Comparison of ENCODE assay signal across 10 cellular contexts in the genomic region with DNA sequence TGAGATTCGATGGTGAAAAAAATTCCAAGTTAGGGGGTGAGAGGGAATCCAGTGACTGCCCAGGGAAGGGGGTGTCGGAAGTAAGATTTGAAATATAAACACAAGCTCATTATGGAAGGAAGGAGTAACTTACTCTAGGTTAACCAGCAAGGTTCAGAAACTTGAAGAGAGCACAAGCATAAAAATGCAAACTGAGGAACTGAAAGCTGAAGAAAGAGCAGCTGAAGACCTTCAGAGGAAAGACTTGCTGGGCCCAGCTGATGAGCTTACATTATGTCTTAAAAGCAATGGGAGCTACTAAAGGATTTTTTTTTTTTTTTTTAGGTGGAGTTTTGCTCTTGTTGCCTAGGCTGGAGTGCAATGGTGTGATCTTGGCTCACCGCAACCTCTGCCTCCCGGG.
DNase-seq lines count a peak whose midpoint lies in the region; ATAC-seq lines count a peak whose summit lies in the region.
"Had no signal": no experiment of that assay in that cellular context is flagged by ENCODE, and none has a peak within 500 bp of the region (broad histone marks: within the 10 kb centered on the region; RNA-seq: fewer than 3 reads in every experiment).

No MANE protein-coding gene starts in this region.

- H3K27me3 Mint-ChIP-seq in naive B cell = no peaks in the 10 kb centered on the region
- peaks cover 14% of the 10 kb centered on the region for H3K27me3 Mint-ChIP-seq in activated T-helper 2 cell treated with anti-CD3 and anti-CD28 coated beads, Interferon-gamma antibody, Interleukin-2, Interleukin-4, amounts not matched to agents 10 μg/mL and 5 μg/mL and 100 μg/mL, durations not matched to agents 14 hours and 24 hours and 36 hours (ENCODE audit: low read depth)

- peak; percentile 46 for DNase-seq in naive B cell
- DNase-seq in activated CD4-positive, CD25-positive, alpha-beta regulatory T cell treated with anti-CD3 and anti-CD28 coated beads, Interleukin-2, amount 50 U/mL, for 72 hours = no peak
- no peak for DNase-seq in activated CD4-positive, alpha-beta T cell treated with anti-CD3 and anti-CD28 coated beads, Interleukin-2, amount 50 U/mL, for 48 hours
- no peak for DNase-seq in activated T-helper 2 cell treated with anti-CD3 and anti-CD28 coated beads, Interferon-gamma antibody, Interleukin-2, Interleukin-4, amounts not matched to agents 10 μg/mL and 5 μg/mL and 100 μg/mL, durations not matched to agents 14 hours and 24 hours and 36 hours (ENCODE audit: low spot score)
- DNase-seq: activated naive CD4-positive, alpha-beta T cell; kidney had no signal

- ATAC-seq in GM18907 (IDR thresholded peaks at IDR 0.05; ENCODE audit: unreplicated experiment) = peak; percentile 80
- ATAC-seq in GM21786 (IDR thresholded peaks at IDR 0.05; ENCODE audit: unreplicated experiment) = peak; percentile 94
- peak; percentile 77 for ATAC-seq in HG03442 (IDR thresholded peaks at IDR 0.05; ENCODE audit: unreplicated experiment)
- ATAC-seq in naive B cell (ENCODE audit: low read depth in 2 of 2) = peak; percentile 93

- peak overlapping the region; percentile 22 to 94 (median 59) for H3K27ac Mint-ChIP-seq in naive B cell
- no peak overlapping the region for H3K27ac Mint-ChIP-seq in activated T-helper 2 cell treated with anti-CD3 and anti-CD28 coated beads, Interferon-gamma antibody, Interleukin-2, Interleukin-4, amounts not matched to agents 10 μg/mL and 5 μg/mL and 100 μg/mL, durations not matched to agents 14 hours and 24 hours and 36 hours

- peaks cover 0 to 1% (median 0%) of the 10 kb centered on the region in 7 donors for H3K9me3 Mint-ChIP-seq in naive B cell
- H3K9me3 Mint-ChIP-seq in activated T-helper 2 cell treated with anti-CD3 and anti-CD28 coated beads, Interferon-gamma antibody, Interleukin-2, Interleukin-4, amounts not matched to agents 10 μg/mL and 5 μg/mL and 100 μg/mL, durations not matched to agents 14 hours and 24 hours and 36 hours = no peaks in the 10 kb centered on the region
- H3K9me3 Mint-ChIP-seq: neural crest cell had no signal

- no peaks in the 10 kb centered on the region for H3K36me3 Mint-ChIP-seq in naive B cell
- no peaks in the 10 kb centered on the region for H3K36me3 Mint-ChIP-seq in activated T-helper 2 cell treated with anti-CD3 and anti-CD28 coated beads, Interferon-gamma antibody, Interleukin-2, Interleukin-4, amounts not matched to agents 10 μg/mL and 5 μg/mL and 100 μg/mL, durations not matched to agents 14 hours and 24 hours and 36 hours (ENCODE audit: low read depth)

- intact Hi-C loops in activated T-helper 2 cell treated with anti-CD3 and anti-CD28 coated beads, Interferon-gamma antibody, Interleukin-2, Interleukin-4, amounts not matched to agents 10 μg/mL and 5 μg/mL and 100 μg/mL, durations not matched to agents 14 hours and 24 hours and 36 hours (cut with micrococcal nuclease) = no loop called here

- H3K4me1 Mint-ChIP-seq in naive B cell = peaks cover 16 to 32% (median 24%) of the 10 kb centered on the region in 3 donors
- no peaks in the 10 kb centered on the region for H3K4me1 Mint-ChIP-seq in activated T-helper 2 cell treated with anti-CD3 and anti-CD28 coated beads, Interferon-gamma antibody, Interleukin-2, Interleukin-4, amounts not matched to agents 10 μg/mL and 5 μg/mL and 100 μg/mL, durations not matched to agents 14 hours and 24 hours and 36 hours (ENCODE audit: low read depth)

- H3K4me3 Mint-ChIP-seq in naive B cell = peak overlapping the region in 7 of 8 donors; percentile 55 to 80 (median 77)
- no peak overlapping the region for H3K4me3 Mint-ChIP-seq in activated T-helper 2 cell treated with anti-CD3 and anti-CD28 coated beads, Interferon-gamma antibody, Interleukin-2, Interleukin-4, amounts not matched to agents 10 μg/mL and 5 μg/mL and 100 μg/mL, durations not matched to agents 14 hours and 24 hours and 36 hours (ENCODE audit: low read depth)
- H3K4me3 Mint-ChIP-seq: neural crest cell had no signal
